14 cellular contexts compared by ENCODE assay signal in genomic region chr12:119869720-119870119, GRCh38. TPM values are rescaled to one million over a fixed set of nuclear protein-coding genes. Genes with fewer than 3 reads are reported as not detected.
DNase-seq lines count a peak whose midpoint lies in the region; ATAC-seq and TF ChIP-seq lines count a peak whose summit lies in the region.
"Had no signal": no experiment of that assay in that cellular context is flagged by ENCODE, and none has a peak within 500 bp of the region (broad histone marks: within the 10 kb centered on the region; RNA-seq: fewer than 3 reads in every experiment).

No MANE protein-coding gene starts in this region.

- TF ChIP-seq CTCF in HFFc6 (IDR thresholded peaks at IDR 0.05): peak; percentile 48
- TF ChIP-seq CTCF in astrocyte of the cerebellum (IDR thresholded peaks at IDR 0.05; ENCODE audit: low read depth, low read length, missing control alignments): peak; percentile 17

- CTCF ChIA-PET in activated naive CD4-positive, alpha-beta T cell treated with anti-CD3 and anti-CD28 coated beads for 36 hours (lab: Charles Lee): no interaction called here

- peak overlapping the region; percentile 45 for H3K4me3 Mint-ChIP-seq in HFFc6
- H3K4me3 Mint-ChIP-seq in activated naive CD4-positive, alpha-beta T cell treated with anti-CD3 and anti-CD28 coated beads for 36 hours: no peak overlapping the region
- H3K4me3 Mint-ChIP-seq in activated T-helper 17 cell treated with anti-CD3 and anti-CD28 coated beads, Interleukin-2, amount 50 U/mL, for 72 hours: no peak overlapping the region
- H3K4me3 Mint-ChIP-seq: CD4-positive, alpha-beta memory T cell had no signal

- no peaks in the 10 kb centered on the region for H3K9me3 Mint-ChIP-seq in HFFc6
- H3K9me3 Mint-ChIP-seq in activated naive CD4-positive, alpha-beta T cell treated with anti-CD3 and anti-CD28 coated beads for 36 hours: no peaks in the 10 kb centered on the region
- H3K9me3 Mint-ChIP-seq in activated T-helper 17 cell treated with anti-CD3 and anti-CD28 coated beads, Interleukin-2, amount 50 U/mL, for 72 hours: no peaks in the 10 kb centered on the region
- H3K9me3 Mint-ChIP-seq: CD4-positive, alpha-beta memory T cell had no signal

- H3K27ac ChIP-seq in ACC112 (ENCODE audit: low read depth, low read length): peak overlapping the region; percentile 90
- H3K27ac ChIP-seq: coronary artery, SK-N-MC had no signal

- no peaks in the 10 kb centered on the region; the same call in 1 of the 2 replicates for H3K27me3 Mint-ChIP-seq in HFFc6 (ENCODE audit: insufficient read depth)
- no peaks in the 10 kb centered on the region for H3K27me3 Mint-ChIP-seq in activated naive CD4-positive, alpha-beta T cell treated with anti-CD3 and anti-CD28 coated beads for 36 hours (ENCODE audit: low read depth)
- H3K27me3 Mint-ChIP-seq in activated T-helper 17 cell treated with anti-CD3 and anti-CD28 coated beads, Interleukin-2, amount 50 U/mL, for 72 hours: no peaks in the 10 kb centered on the region
- H3K27me3 Mint-ChIP-seq: CD4-positive, alpha-beta memory T cell had no signal

- peaks cover 23% of the 10 kb centered on the region for H3K4me1 Mint-ChIP-seq in HFFc6 (ENCODE audit: low read depth)
- H3K4me1 Mint-ChIP-seq in activated naive CD4-positive, alpha-beta T cell treated with anti-CD3 and anti-CD28 coated beads for 36 hours (ENCODE audit: low read depth): no peaks in the 10 kb centered on the region
- H3K4me1 Mint-ChIP-seq in activated T-helper 17 cell treated with anti-CD3 and anti-CD28 coated beads, Interleukin-2, amount 50 U/mL, for 72 hours: no peaks in the 10 kb centered on the region

- no peaks in the 10 kb centered on the region for H3K79me2 ChIP-seq in ACC112 (ENCODE audit: control insufficient read depth, insufficient read depth, low read length, unreplicated experiment)

- ATAC-seq in activated T-helper 17 cell treated with anti-CD3 and anti-CD28 coated beads, Interleukin-2, amount 50 U/mL, for 72 hours (replicated peaks): no peak
- ATAC-seq in GM21619 (IDR thresholded peaks at IDR 0.05; ENCODE audit: unreplicated experiment): no peak

- DNase-seq in HFFc6 (peak; percentile 88), astrocyte of the cerebellum (ENCODE audit: low read depth) (peak; percentile 41), islet precursor cell (peak; percentile 60)
- no peak for DNase-seq in activated naive CD4-positive, alpha-beta T cell treated with anti-CD3 and anti-CD28 coated beads for 36 hours
- DNase-seq in central memory CD4-positive, alpha-beta T cell: no peak
- DNase-seq: CD4-positive, alpha-beta memory T cell; NCI-H2081; stimulated activated CD4-positive, alpha-beta T cell treated with anti-CD3 and anti-CD28 coated beads, Interleukin-15, amount 100 ng/mL, for 24 hours; substantia nigra had no signal

- peaks cover 14% of the 10 kb centered on the region for H3K4me1 ChIP-seq in ACC112 (ENCODE audit: control insufficient read depth, insufficient read depth, low read length, unreplicated experiment)

- in situ Hi-C loops in astrocyte of the cerebellum (cut with HindIII; ENCODE audit: low sequenced_read_pairs): no loop called here

- H2AFZ ChIP-seq in ACC112 (ENCODE audit: low read length, unreplicated experiment): peak overlapping the region; percentile 89

- H3K4me3 ChIP-seq in ACC112 (ENCODE audit: low read depth, low read length) (peak overlapping the region; percentile 10; the same call in 1 of the 2 replicates), astrocyte of the cerebellum (ENCODE audit: low read depth, low read length) (no peak overlapping the region)
- H3K4me3 ChIP-seq: coronary artery, SK-N-MC had no signal

- H3K27me3 ChIP-seq in ACC112 (ENCODE audit: insufficient read depth, low read length): no peaks in the 10 kb centered on the region

- peak overlapping the region; percentile 96 for H3K27ac Mint-ChIP-seq in HFFc6
- no peak overlapping the region for H3K27ac Mint-ChIP-seq in activated naive CD4-positive, alpha-beta T cell treated with anti-CD3 and anti-CD28 coated beads for 36 hours
- H3K27ac Mint-ChIP-seq in activated T-helper 17 cell treated with anti-CD3 and anti-CD28 coated beads, Interleukin-2, amount 50 U/mL, for 72 hours: no peak overlapping the region
- H3K27ac Mint-ChIP-seq: CD4-positive, alpha-beta memory T cell had no signal

- intact Hi-C loops in activated naive CD4-positive, alpha-beta T cell treated with anti-CD3 and anti-CD28 coated beads for 36 hours (cut with micrococcal nuclease): no loop called here

- H3K36me3 Mint-ChIP-seq in HFFc6 (ENCODE audit: low read depth): peaks cover 30% of the 10 kb centered on the region
- peaks cover 36% of the 10 kb centered on the region for H3K36me3 Mint-ChIP-seq in activated naive CD4-positive, alpha-beta T cell treated with anti-CD3 and anti-CD28 coated beads for 36 hours (ENCODE audit: low read depth)
- H3K36me3 Mint-ChIP-seq in activated T-helper 17 cell treated with anti-CD3 and anti-CD28 coated beads, Interleukin-2, amount 50 U/mL, for 72 hours (ENCODE audit: low read depth): no peaks in the 10 kb centered on the region
- H3K36me3 Mint-ChIP-seq: CD4-positive, alpha-beta memory T cell had no signal

- H3K36me3 ChIP-seq in ACC112 (ENCODE audit: insufficient read depth, low read length): peaks cover 11% of the 10 kb centered on the region; the same call in 1 of the 2 replicates

RNA-seq across cellular contexts. Expression of gene CIT, which starts 7.4 kb away (rescaled TPM):
- total RNA-seq in HFFc6 (2021; fragmentation: NEBNext Ultra II Directional; extraction: Animal tissue kit (Norgen Biotek cat#: 25700)): 10 to 100 TPM; 23.1 to 55.5 (median 48.3) TPM
- 10 to 100 TPM; 78.6 to 78.8 TPM for total RNA-seq in activated naive CD4-positive, alpha-beta T cell treated with anti-CD3 and anti-CD28 coated beads for 36 hours
- total RNA-seq in activated T-helper 17 cell treated with anti-CD3 and anti-CD28 coated beads, Interleukin-2, amount 50 U/mL, for 72 hours: 10 to 100 TPM; 64.2 to 88.1 TPM

Comparison
In these comparisons a context has a peak if more than half of its experiments do, and no peak if none do; other contexts are left out.
1. DNase-seq: peak in HFFc6 (single experiment), astrocyte of the cerebellum (single experiment) and islet precursor cell (single experiment); none in activated naive CD4-positive, alpha-beta T cell treated with anti-CD3 and anti-CD28 coated beads for 36 hours (single experiment) and central memory CD4-positive, alpha-beta T cell (single experiment).